ENCODE assay signal across 18 cellular contexts in genomic region chr3:195040773-195041520, GRCh38.
DNase-seq lines count a peak whose midpoint lies in the region; ATAC-seq and TF ChIP-seq lines count a peak whose summit lies in the region.
"Had no signal": no experiment of that assay in that cellular context is flagged by ENCODE, and none has a peak within 500 bp of the region (broad histone marks: within the 10 kb centered on the region; RNA-seq: fewer than 3 reads in every experiment).

No MANE protein-coding gene starts in this region.

- H3K9me3 ChIP-seq in RWPE2 (ENCODE audit: severe bottlenecking) (no peaks in the 10 kb centered on the region), esophagus muscularis mucosa (peaks cover 0 to 3% (median 0%) of the 10 kb centered on the region in 4 donors), prostate gland (no peaks in the 10 kb centered on the region)
- H3K9me3 ChIP-seq: esophagus squamous epithelium had no signal

- no peaks in the 10 kb centered on the region for H3K36me3 ChIP-seq in RWPE2 (ENCODE audit: low read depth)
- H3K36me3 ChIP-seq in esophagus muscularis mucosa = no peaks in the 10 kb centered on the region
- no peaks in the 10 kb centered on the region for H3K36me3 ChIP-seq in prostate gland
- H3K36me3 ChIP-seq: esophagus squamous epithelium, heart left ventricle, WERI-Rb-1 had no signal

- no peak for TF ChIP-seq CTCF in RWPE2 (IDR thresholded peaks at IDR 0.05; ENCODE audit: poor library complexity, severe bottlenecking)
- no peak for TF ChIP-seq CTCF in esophagus muscularis mucosa (IDR thresholded peaks at IDR 0.05)
- TF ChIP-seq CTCF in prostate gland (IDR thresholded peaks at IDR 0.05) = no peak

- no peaks in the 10 kb centered on the region for H3K27me3 ChIP-seq in RWPE2 (ENCODE audit: insufficient read depth, poor library complexity, severe bottlenecking)
- peaks cover 0 to 10% (median 0%) of the 10 kb centered on the region in 4 donors for H3K27me3 ChIP-seq in esophagus muscularis mucosa
- H3K27me3 ChIP-seq in prostate gland (replicated peaks; ENCODE audit: insufficient read depth) = no peaks in the 10 kb centered on the region
- H3K27me3 ChIP-seq: esophagus squamous epithelium, heart left ventricle had no signal

- TF ChIP-seq EP300 in esophagus muscularis mucosa (IDR thresholded peaks at IDR 0.05) = no peak

- H3K4me1 ChIP-seq in RWPE2 (ENCODE audit: insufficient read depth, poor library complexity, severe bottlenecking) (peaks cover 18% of the 10 kb centered on the region), esophagus muscularis mucosa (no peaks in the 10 kb centered on the region), prostate gland (replicated peaks) (no peaks in the 10 kb centered on the region)
- H3K4me1 ChIP-seq: heart left ventricle had no signal

- WGBS in esophagus muscularis mucosa = 89% methylated on average over 13 of the region's 13 CpGs
- WGBS in prostate gland = 75% methylated on average over 13 of the region's 13 CpGs

- ATAC-seq in left ventricle myocardium superior (peak; percentile 43), left cardiac atrium (no peak), RWPE2 (ENCODE audit: low read depth) (peak; percentile 63), HG02970 (IDR thresholded peaks at IDR 0.05; ENCODE audit: low FRiP score, unreplicated experiment) (no peak)
- ATAC-seq: stimulated activated effector memory CD8-positive, alpha-beta T cell treated with anti-CD3 and anti-CD28 coated beads, Interleukin-12 subunit alpha, Interleukin-12 subunit beta, amount 100 ng/mL, for 72 hours had no signal

- H3K27ac ChIP-seq in RWPE2 (ENCODE audit: poor library complexity, severe bottlenecking) (no peak overlapping the region), esophagus muscularis mucosa (replicated peaks in 1 of 4) (no peak overlapping the region), prostate gland (no peak overlapping the region)
- H3K27ac ChIP-seq: esophagus squamous epithelium, heart left ventricle, WERI-Rb-1 had no signal

- intact Hi-C loops in left ventricle myocardium superior (cut with micrococcal nuclease) = no loop called here
- intact Hi-C loops in left cardiac atrium (cut with DNase I) = no loop called here
- intact Hi-C loops in esophagus muscularis mucosa (cut with DNase I) = no loop called here
- intact Hi-C loops in prostate gland (cut with DNase I) = no loop called here

- DNase-seq in left ventricle myocardium superior = no peak
- no peak for DNase-seq in left cardiac atrium
- DNase-seq in RWPE2 (ENCODE audit: low spot score) = no peak
- peak; percentile 68 for DNase-seq in kidney tubule cell (ENCODE audit: low spot score)
- DNase-seq in esophagus muscularis mucosa (ENCODE audit: extremely low spot score) = no peak
- no peak for DNase-seq in SW 1271 (lab: John Stamatoyannopoulos, UW)
- DNase-seq in prostate gland (ENCODE audit: low spot score) = no peak
- DNase-seq: activated gamma-delta T cell treated with Interleukin-2 at 50 U/mL for 16 hours, esophagus squamous epithelium, heart left ventricle, kidney glomerular epithelial cell, MM.1S, NCI-H1930, NCI-H510A treated with DMSO at 0.1 percent for 48 hours, WERI-Rb-1 had no signal

- H3K4me3 ChIP-seq in RWPE2 (ENCODE audit: severe bottlenecking) = no peak overlapping the region
- H3K4me3 ChIP-seq in esophagus muscularis mucosa = no peak overlapping the region
- no peak overlapping the region for H3K4me3 ChIP-seq in prostate gland
- H3K4me3 ChIP-seq: esophagus squamous epithelium, heart left ventricle, smooth muscle cell had no signal

- TF ChIP-seq POLR2A in esophagus muscularis mucosa (IDR thresholded peaks at IDR 0.05; ENCODE audit: low read depth) (no peak), prostate gland (IDR thresholded peaks at IDR 0.05) (no peak)

Comparison
In these comparisons a context has a peak if more than half of its experiments do, and no peak if none do; other contexts are left out.
1. ATAC-seq: peak in left ventricle myocardium superior (single experiment) and RWPE2 (single experiment); none in left cardiac atrium (0 of 2) and HG02970 (single experiment).